Comparison of ENCODE assay signal across 9 cellular contexts in genomic region chr1:150464422-150464826, GRCh38. TPM values are rescaled to one million over a fixed set of nuclear protein-coding genes. Genes with fewer than 3 reads are reported as not detected.
DNase-seq lines count a peak whose midpoint lies in the region; ATAC-seq, FAIRE-seq and TF ChIP-seq lines count a peak whose summit lies in the region.
"Had no signal": no experiment of that assay in that cellular context is flagged by ENCODE, and none has a peak within 500 bp of the region (broad histone marks: within the 10 kb centered on the region; RNA-seq: fewer than 3 reads in every experiment).

No MANE protein-coding gene starts in this region.

- no CpG with 5 or more reads among the region's 4 CpGs for WGBS in iPS DF 6.9 (ENCODE audit: insufficient coverage, insufficient read length)

- TF ChIP-seq CTCF in GM12872 (IDR thresholded peaks at IDR 0.05; ENCODE audit: insufficient read depth, low read depth, low read length) = peak; percentile 86
- peak; percentile 78 for TF ChIP-seq CTCF in astrocyte (IDR thresholded peaks at IDR 0.05; ENCODE audit: insufficient read depth, low read depth, low read length)

- no peak for FAIRE-seq in astrocyte (lab: Jason Lieb, UNC)
- FAIRE-seq: frontal cortex had no signal

- ATAC-seq in HG02610 (IDR thresholded peaks at IDR 0.05; ENCODE audit: unreplicated experiment) (no peak), HG03196 (IDR thresholded peaks at IDR 0.05; ENCODE audit: unreplicated experiment) (no peak)

- H3K4me3 ChIP-seq in astrocyte (ENCODE audit: insufficient read depth, low read depth, low read length) (no peak overlapping the region), iPS DF 6.9 (ENCODE audit: low read length) (no peak overlapping the region)

- H3K9me3 ChIP-seq in astrocyte (ENCODE audit: insufficient read depth, low read depth, low read length) (no peaks in the 10 kb centered on the region), iPS DF 6.9 (ENCODE audit: control insufficient read depth, insufficient read depth, low read length) (no peaks in the 10 kb centered on the region)

- no peak overlapping the region for H3K27ac Mint-ChIP-seq in astrocyte (ENCODE audit: unreplicated experiment)

- H3K4me3 Mint-ChIP-seq in astrocyte (ENCODE audit: unreplicated experiment) = no peak overlapping the region

- peaks cover 2% of the 10 kb centered on the region for H4K20me1 ChIP-seq in astrocyte (ENCODE audit: insufficient read depth, low read length)

- H3K36me3 Mint-ChIP-seq in astrocyte (ENCODE audit: low read depth, unreplicated experiment) = peaks cover 3% of the 10 kb centered on the region

- H3K27ac ChIP-seq in astrocyte (ENCODE audit: low read depth, low read length) (no peak overlapping the region), iPS DF 6.9 (ENCODE audit: low read length) (no peak overlapping the region)

- H3K4me1 ChIP-seq in astrocyte (ENCODE audit: insufficient read depth, low read length) (no peaks in the 10 kb centered on the region), iPS DF 6.9 (ENCODE audit: control insufficient read depth, insufficient read depth, low read length) (no peaks in the 10 kb centered on the region)

- no peaks in the 10 kb centered on the region for H3K4me1 Mint-ChIP-seq in astrocyte (ENCODE audit: low read depth, unreplicated experiment)

- no peaks in the 10 kb centered on the region for H3K9me3 Mint-ChIP-seq in astrocyte (ENCODE audit: unreplicated experiment)

- no peak overlapping the region for H3K9ac ChIP-seq in astrocyte (ENCODE audit: low read length)

- DNase-seq in NCI-H146 treated with DMSO at 0.1 percent for 48 hours (lab: John Stamatoyannopoulos, UW; ENCODE audit: unreplicated experiment) = peak; percentile 32
- DNase-seq in T1000 (lab: John Stamatoyannopoulos, UW) = peak; percentile 28
- DNase-seq in astrocyte (ENCODE audit: low read depth) = peak; percentile 20
- peak; percentile 41 for DNase-seq in iPS DF 6.9 (ENCODE audit: low read depth, low spot score)
- DNase-seq in stimulated activated CD4-positive, alpha-beta T cell treated with anti-CD3 and anti-CD28 coated beads, Interleukin-15, amount 100 ng/mL, for 48 hours (ENCODE audit: low read depth in 2 of 2) = peak; percentile 58 to 75

- H3K27me3 Mint-ChIP-seq in astrocyte (ENCODE audit: low read depth, unreplicated experiment) = no peaks in the 10 kb centered on the region

- peaks cover 3% of the 10 kb centered on the region for H3K36me3 ChIP-seq in astrocyte (ENCODE audit: insufficient read depth, low read length)
- H3K36me3 ChIP-seq in iPS DF 6.9 (ENCODE audit: control insufficient read depth, insufficient read depth, low read length) = no peaks in the 10 kb centered on the region; the same call in 1 of the 2 replicates

- H3K79me2 ChIP-seq in astrocyte (ENCODE audit: insufficient read depth, low read length) = no peaks in the 10 kb centered on the region

- H3K4me2 ChIP-seq in astrocyte (ENCODE audit: low read length) = no peak overlapping the region

- H3K27me3 ChIP-seq in astrocyte (ENCODE audit: insufficient read depth, low read length) (no peaks in the 10 kb centered on the region), iPS DF 6.9 (ENCODE audit: control insufficient read depth, insufficient read depth, low read length) (no peaks in the 10 kb centered on the region)

- no peak overlapping the region for H2AFZ ChIP-seq in astrocyte (ENCODE audit: low read depth, low read length)

RNA-seq across cellular contexts. Expression of gene TARS2, which starts 22.8 kb away (rescaled TPM):
- 15.5 and 15.7 TPM in 2 replicates for total RNA-seq in astrocyte

RNA-seq across cellular contexts. Expression of gene ECM1, which starts 43.5 kb away (rescaled TPM):
- 26.0 and 27.4 TPM in 2 replicates for total RNA-seq in astrocyte

RNA-seq across cellular contexts. Expression of gene FALEC, which starts 51.1 kb away (rescaled TPM):
- 0.43 TPM in 1 of 2 replicates, not detected in the other for total RNA-seq in astrocyte
